8 cellular contexts compared by ENCODE assay signal in the genomic region with DNA sequence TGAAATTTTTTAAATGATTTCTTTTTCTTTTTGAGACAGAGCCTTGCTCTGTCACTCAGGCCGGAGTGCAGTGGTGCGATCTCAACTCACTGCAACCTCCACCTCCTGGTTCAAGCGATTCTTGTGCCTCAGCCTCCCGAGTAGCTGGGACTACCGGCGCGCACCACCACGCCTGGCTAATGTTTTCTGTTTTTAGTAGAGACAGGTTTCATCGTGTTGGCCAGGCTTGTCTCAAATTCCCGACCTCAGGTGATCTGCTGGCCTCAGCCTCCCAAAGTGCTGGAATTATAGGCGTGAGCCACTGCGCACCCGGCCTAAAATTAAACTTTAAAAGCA. TPM values are rescaled to one million over a fixed set of nuclear protein-coding genes. Genes with fewer than 3 reads are reported as not detected.
DNase-seq lines count a peak whose midpoint lies in the region; ATAC-seq and TF ChIP-seq lines count a peak whose summit lies in the region.
"Not testable (repeated sequence)": the region's sequence is repeated elsewhere in the genome, so short reads cannot be mapped to it uniquely, and the experiment has no call there.

No MANE protein-coding gene starts in this region.

- intact Hi-C loops in stomach (cut with DNase I; ENCODE audit: low total_unique reads): not testable (repeated sequence)

- WGBS in HUES64: 92% methylated on average over 13 of the region's 13 CpGs
- WGBS in endodermal cell (ENCODE audit: insufficient coverage in 1 of 2, insufficient read length in 1 of 2), 2 experiments: 89 to 95% methylated on average over 10 to 13 of the region's 13 CpGs
- 76 to 87% (median 81%) methylated on average over 13 of the region's 13 CpGs for WGBS in stomach, 5 donors

- H3K9ac ChIP-seq in BLaER1 treated with 17β-estradiol and CSF1 and Interleukin-3, amounts not matched to agents 10 nM and 100 nM: peak overlapping the region; percentile 81 to 96 (median 88); a peak in 21 of 22 replicates
- H3K9ac ChIP-seq in HUES64 (ENCODE audit: low read depth, low read length); iPS-18a (ENCODE audit: low read length): not testable (repeated sequence)
- peak overlapping the region; percentile 67 for H3K9ac ChIP-seq in endodermal cell (ENCODE audit: extremely low read depth, low read length, poor library complexity, severe bottlenecking)

- H3K36me3 Mint-ChIP-seq in T-helper 1 cell treated with Interleukin-12 subunit alpha and Interleukin-12 subunit beta and Interleukin-4 antibody, amounts not matched to agents 30 μg/mL and 1 μg/mL, for 36 hours (ENCODE audit: low read depth): peaks cover 19% of the 10 kb centered on the region
- peaks cover 26% of the 10 kb centered on the region for H3K36me3 Mint-ChIP-seq in activated naive CD8-positive, alpha-beta T cell treated with anti-CD3 and anti-CD28 coated beads, Interleukin-2, amount 50 U/mL, for 24 hours (ENCODE audit: low read depth)
- H3K36me3 Mint-ChIP-seq in endodermal cell (ENCODE audit: low read depth): peaks cover 10% of the 10 kb centered on the region
- H3K36me3 Mint-ChIP-seq in neural crest cell (ENCODE audit: low read depth): not testable (repeated sequence)

- peak overlapping the region; percentile 83 to 99 (median 96) for H3K4me3 ChIP-seq in BLaER1 treated with 17β-estradiol and CSF1 and Interleukin-3, amounts not matched to agents 10 nM and 100 nM
- H3K4me3 ChIP-seq in HUES64 (ENCODE audit: low read length) (peak overlapping the region; percentile 96), endodermal cell (ENCODE audit: low read length) (peak overlapping the region; percentile 83), iPS-18a (ENCODE audit: low read length) (peak overlapping the region; percentile 94), stomach (peak overlapping the region; percentile 95 to 99 (median 98))

- H3K9me3 ChIP-seq in BLaER1 treated with 17β-estradiol and CSF1 and Interleukin-3, amounts not matched to agents 10 nM and 100 nM (replicated peaks in 1 of 11); HUES64 (ENCODE audit: insufficient read depth, low read depth, low read length); endodermal cell (ENCODE audit: control insufficient read depth, low read length); iPS-18a (ENCODE audit: control insufficient read depth, low read depth, low read length); stomach: not testable (repeated sequence)

- not testable (repeated sequence) for TF ChIP-seq EP300 in stomach (IDR thresholded peaks at IDR 0.05)

- ATAC-seq in activated naive CD8-positive, alpha-beta T cell treated with anti-CD3 and anti-CD28 coated beads, Interleukin-2, amount 50 U/mL, for 24 hours: not testable (repeated sequence)

- not testable (repeated sequence) for TF ChIP-seq POLR2A in stomach (IDR thresholded peaks at IDR 0.05)

- H3K36me3 ChIP-seq in BLaER1 treated with 17β-estradiol and CSF1 and Interleukin-3, amounts not matched to agents 10 nM and 100 nM: peaks cover 6 to 44% (median 23%) of the 10 kb centered on the region in 11 experiments; a peak in 18 of 22 replicates
- peaks cover 23% of the 10 kb centered on the region for H3K36me3 ChIP-seq in HUES64 (ENCODE audit: insufficient read depth, low read length)
- H3K36me3 ChIP-seq in endodermal cell (ENCODE audit: control insufficient read depth, insufficient read depth, low read length); iPS-18a (ENCODE audit: control insufficient read depth, low read depth, low read length); stomach: not testable (repeated sequence)

- peaks cover 0 to 62% (median 41%) of the 10 kb centered on the region in 11 experiments; a peak in 15 of 22 replicates for H4K20me1 ChIP-seq in BLaER1 treated with 17β-estradiol and CSF1 and Interleukin-3, amounts not matched to agents 10 nM and 100 nM

- H3K27me3 Mint-ChIP-seq in T-helper 1 cell treated with Interleukin-12 subunit alpha and Interleukin-12 subunit beta and Interleukin-4 antibody, amounts not matched to agents 30 μg/mL and 1 μg/mL, for 36 hours (ENCODE audit: low read depth); activated naive CD8-positive, alpha-beta T cell treated with anti-CD3 and anti-CD28 coated beads, Interleukin-2, amount 50 U/mL, for 24 hours; endodermal cell (ENCODE audit: insufficient read depth); neural crest cell (ENCODE audit: low read depth): not testable (repeated sequence)

- H3K27me3 ChIP-seq in BLaER1 treated with 17β-estradiol and CSF1 and Interleukin-3, amounts not matched to agents 10 nM and 100 nM; HUES64 (ENCODE audit: insufficient read depth, low read length); endodermal cell (ENCODE audit: control insufficient read depth, insufficient read depth, low read length, poor library complexity, severe bottlenecking); iPS-18a (ENCODE audit: control insufficient read depth, insufficient read depth, low read length); stomach: not testable (repeated sequence)

- DNase-seq in activated naive CD8-positive, alpha-beta T cell treated with anti-CD3 and anti-CD28 coated beads, Interleukin-2, amount 50 U/mL, for 24 hours; endodermal cell; neural crest cell (ENCODE audit: low read depth, low spot score); stomach: not testable (repeated sequence)

- peak overlapping the region; percentile 67 for H3K27ac Mint-ChIP-seq in T-helper 1 cell treated with Interleukin-12 subunit alpha and Interleukin-12 subunit beta and Interleukin-4 antibody, amounts not matched to agents 30 μg/mL and 1 μg/mL, for 36 hours
- H3K27ac Mint-ChIP-seq in activated naive CD8-positive, alpha-beta T cell treated with anti-CD3 and anti-CD28 coated beads, Interleukin-2, amount 50 U/mL, for 24 hours: peak overlapping the region; percentile 55
- not testable (repeated sequence) for H3K27ac Mint-ChIP-seq in endodermal cell; neural crest cell (ENCODE audit: unreplicated experiment)

- H3K4me3 Mint-ChIP-seq in T-helper 1 cell treated with Interleukin-12 subunit alpha and Interleukin-12 subunit beta and Interleukin-4 antibody, amounts not matched to agents 30 μg/mL and 1 μg/mL, for 36 hours: peak overlapping the region; percentile 90
- peak overlapping the region; percentile 87 for H3K4me3 Mint-ChIP-seq in activated naive CD8-positive, alpha-beta T cell treated with anti-CD3 and anti-CD28 coated beads, Interleukin-2, amount 50 U/mL, for 24 hours
- H3K4me3 Mint-ChIP-seq in endodermal cell (peak overlapping the region; percentile 85), neural crest cell (peak overlapping the region; percentile 89)

- H3K9me3 Mint-ChIP-seq in T-helper 1 cell treated with Interleukin-12 subunit alpha and Interleukin-12 subunit beta and Interleukin-4 antibody, amounts not matched to agents 30 μg/mL and 1 μg/mL, for 36 hours; activated naive CD8-positive, alpha-beta T cell treated with anti-CD3 and anti-CD28 coated beads, Interleukin-2, amount 50 U/mL, for 24 hours; endodermal cell; neural crest cell: not testable (repeated sequence)

- TF ChIP-seq CTCF in endodermal cell (conservative IDR thresholded peaks at IDR 0.05); neural crest cell (conservative IDR thresholded peaks at IDR 0.05); stomach (IDR thresholded peaks at IDR 0.05): not testable (repeated sequence)

- H3K27ac ChIP-seq in BLaER1 treated with 17β-estradiol and CSF1 and Interleukin-3, amounts not matched to agents 10 nM and 100 nM: peak overlapping the region in 6 of 11 experiments; percentile 85 to 99 (median 92); a peak in 11 of 22 replicates
- H3K27ac ChIP-seq in HUES64 (ENCODE audit: low read depth, low read length); endodermal cell (ENCODE audit: low read depth, low read length); iPS-18a (ENCODE audit: low read length): not testable (repeated sequence)
- H3K27ac ChIP-seq in stomach: peak overlapping the region in 1 of 5 donors; percentile 96

- H3K4me1 Mint-ChIP-seq in T-helper 1 cell treated with Interleukin-12 subunit alpha and Interleukin-12 subunit beta and Interleukin-4 antibody, amounts not matched to agents 30 μg/mL and 1 μg/mL, for 36 hours (ENCODE audit: low read depth): peaks cover 52% of the 10 kb centered on the region
- peaks cover 69% of the 10 kb centered on the region for H3K4me1 Mint-ChIP-seq in activated naive CD8-positive, alpha-beta T cell treated with anti-CD3 and anti-CD28 coated beads, Interleukin-2, amount 50 U/mL, for 24 hours
- peaks cover 19% of the 10 kb centered on the region for H3K4me1 Mint-ChIP-seq in endodermal cell
- peaks cover 43% of the 10 kb centered on the region for H3K4me1 Mint-ChIP-seq in neural crest cell

- peaks cover 36 to 63% (median 51%) of the 10 kb centered on the region in 10 experiments for H3K4me1 ChIP-seq in BLaER1 treated with 17β-estradiol and CSF1 and Interleukin-3, amounts not matched to agents 10 nM and 100 nM
- peaks cover 17% of the 10 kb centered on the region; the same call in 1 of the 2 replicates for H3K4me1 ChIP-seq in HUES64 (ENCODE audit: insufficient read depth, low read length)
- H3K4me1 ChIP-seq in endodermal cell (ENCODE audit: control insufficient read depth, insufficient read depth, low read length); iPS-18a (ENCODE audit: control insufficient read depth, low read depth, low read length): not testable (repeated sequence)
- H3K4me1 ChIP-seq in stomach: peaks cover 20 to 35% (median 27%) of the 10 kb centered on the region in 4 donors

- peak overlapping the region; percentile 66 to 94 (median 89) for H3K4me2 ChIP-seq in BLaER1 treated with 17β-estradiol and CSF1 and Interleukin-3, amounts not matched to agents 10 nM and 100 nM

RNA-seq across cellular contexts. Expression of gene GMCL1, which starts 1.4 kb away (rescaled TPM):
- 17.9 TPM for polyA plus RNA-seq in HUES64 (2013, experiment 1 of 2)
- polyA plus RNA-seq in HUES64 (2013, experiment 2 of 2): 19.5 TPM
- total RNA-seq in endodermal cell (10 to 100 TPM; 19.7 to 25.5 TPM), neural crest cell (19.3 and 21.6 TPM in 2 replicates), stomach (10 to 100 TPM in 2 of 5 donors, 1 to 10 TPM in 3; 1.2 to 23.1 (median 4.9) TPM)
- 24.0 TPM for polyA plus RNA-seq in endodermal cell (2013, experiment 1 of 2)
- polyA plus RNA-seq in endodermal cell (2013, experiment 2 of 2): 22.6 TPM
- 1 to 10 TPM; 4.7 to 7.9 (median 7.0) TPM for polyA plus RNA-seq in stomach
